ENCODE assay signal across 1 cellular context in genomic region chr3:106435899-106436453, GRCh38.
TF ChIP-seq lines count a peak whose summit lies in the region.

No MANE protein-coding gene starts in this region.

TF ChIP-seq in GM23338, 12 proteins besides CTCF, POLR2A, EP300 and RAD21:
- TF ChIP-seq ZNF114 (CRISPR knock-in tag; IDR thresholded peaks at IDR 0.05) (no peak), STAT1 (IDR thresholded peaks at IDR 0.05; ENCODE audit: unreplicated experiment) (no peak), ETS1 (IDR thresholded peaks at IDR 0.05) (no peak), EZH2phosphoT487 (IDR thresholded peaks at IDR 0.05; ENCODE audit: unreplicated experiment) (no peak)
